ENCODE assay signal across 8 cellular contexts in the genomic region with DNA sequence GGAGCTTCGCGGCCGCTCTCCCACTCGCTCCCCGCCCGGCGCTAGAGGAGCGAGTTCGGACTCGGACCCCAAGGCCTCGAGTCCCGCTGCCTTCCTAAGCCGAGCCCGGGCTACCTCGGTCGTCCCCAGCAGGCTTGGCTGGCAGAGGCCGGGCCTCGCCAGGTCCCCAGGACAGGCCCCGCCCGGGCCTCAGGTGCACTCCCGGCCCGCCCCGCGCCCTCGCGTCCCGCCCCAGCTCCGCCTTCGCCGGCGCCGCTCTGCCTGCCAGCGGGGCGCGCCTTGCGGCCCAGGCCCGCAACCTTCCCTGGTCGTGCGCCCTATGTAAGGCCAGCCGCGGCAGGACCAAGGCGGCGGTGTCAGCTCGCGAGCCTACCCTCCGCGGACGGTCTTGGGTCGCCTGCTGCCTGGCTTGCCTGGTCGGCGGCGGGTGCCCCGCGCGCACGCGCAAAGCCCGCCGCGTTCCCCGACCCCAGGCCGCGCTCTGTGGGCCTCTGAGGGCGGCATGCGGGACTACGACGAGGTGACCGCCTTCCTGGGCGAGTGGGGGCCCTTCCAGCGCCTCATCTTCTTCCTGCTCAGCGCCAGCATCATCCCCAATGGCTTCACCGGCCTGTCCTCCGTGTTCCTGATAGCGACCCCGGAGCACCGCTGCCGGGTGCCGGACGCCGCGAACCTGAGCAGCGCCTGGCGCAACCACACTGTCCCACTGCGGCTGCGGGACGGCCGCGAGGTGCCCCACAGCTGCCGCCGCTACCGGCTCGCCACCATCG. TPM values are rescaled to one million over a fixed set of nuclear protein-coding genes. Genes with fewer than 3 reads are reported as not detected.
DNase-seq lines count a peak whose midpoint lies in the region; ATAC-seq and TF ChIP-seq lines count a peak whose summit lies in the region.

Gene SLC22A5 (plus strand): TSS at position 240 of the 770 bp plus-strand sequence. CDS start 263 bp downstream, at position 503.

- no peaks in the 10 kb centered on the region for H3K36me3 ChIP-seq in tibial nerve

- peak within 1 kb of the TSS; percentile 77 for H3K4me3 Mint-ChIP-seq in activated naive CD4-positive, alpha-beta T cell treated with anti-CD3 and anti-CD28 coated beads for 36 hours
- H3K4me3 Mint-ChIP-seq in glutamatergic neuron (ENCODE audit: unreplicated experiment) (peak within 1 kb of the TSS; percentile 80), osteocyte (ENCODE audit: unreplicated experiment) (peak within 1 kb of the TSS; percentile 76)

- peak within 1 kb of the TSS; percentile 78 to 91 (median 88) for H3K27ac ChIP-seq in tibial nerve

- H3K27ac Mint-ChIP-seq in activated naive CD4-positive, alpha-beta T cell treated with anti-CD3 and anti-CD28 coated beads for 36 hours: peak within 1 kb of the TSS; percentile 68
- H3K27ac Mint-ChIP-seq in glutamatergic neuron (ENCODE audit: unreplicated experiment) (no peak within 1 kb of the TSS), osteocyte (ENCODE audit: unreplicated experiment) (peak within 1 kb of the TSS; percentile 81)

- H3K9me3 Mint-ChIP-seq in activated naive CD4-positive, alpha-beta T cell treated with anti-CD3 and anti-CD28 coated beads for 36 hours: no peaks in the 10 kb centered on the region
- H3K9me3 Mint-ChIP-seq in glutamatergic neuron (ENCODE audit: unreplicated experiment) (peaks cover 5% of the 10 kb centered on the region), osteocyte (ENCODE audit: unreplicated experiment) (no peaks in the 10 kb centered on the region)

- DNase-seq in DMS 273 treated with DMSO at 0.1 percent for 48 hours (lab: John Stamatoyannopoulos, UW): peak; percentile 42
- DNase-seq in HT-29 (ENCODE audit: low spot score): peak; percentile 83
- peak; percentile 72 for DNase-seq in activated naive CD4-positive, alpha-beta T cell treated with anti-CD3 and anti-CD28 coated beads for 36 hours
- peak; percentile 75 for DNase-seq in glutamatergic neuron
- DNase-seq in osteocyte (ENCODE audit: extremely low spot score, unreplicated experiment): peak; percentile 91
- peak in 1 of 2 donors; percentile 46 for DNase-seq in tibial nerve (ENCODE audit: low spot score in 2 of 2)

- no peak for TF ChIP-seq CTCF in glutamatergic neuron (IDR thresholded peaks at IDR 0.05; ENCODE audit: partially characterized antibody, unreplicated experiment)
- TF ChIP-seq CTCF in osteocyte (IDR thresholded peaks at IDR 0.05): no peak
- TF ChIP-seq CTCF in tibial nerve (IDR thresholded peaks at IDR 0.05): peak in 1 of 5 experiments; percentile 33

- peak in 1 of 2 donors; percentile 47 for TF ChIP-seq EP300 in tibial nerve (IDR thresholded peaks at IDR 0.05)

- H3K4me1 Mint-ChIP-seq in activated naive CD4-positive, alpha-beta T cell treated with anti-CD3 and anti-CD28 coated beads for 36 hours (ENCODE audit: low read depth): peaks cover 22% of the 10 kb centered on the region
- peaks cover 2% of the 10 kb centered on the region for H3K4me1 Mint-ChIP-seq in glutamatergic neuron (ENCODE audit: low read depth, unreplicated experiment)
- H3K4me1 Mint-ChIP-seq in osteocyte (ENCODE audit: unreplicated experiment): peaks cover 27% of the 10 kb centered on the region

- intact Hi-C loops in activated naive CD4-positive, alpha-beta T cell treated with anti-CD3 and anti-CD28 coated beads for 36 hours (cut with micrococcal nuclease): loop anchor here (1.0 to 5.0 kb wide), 4 partner anchors 74 to 307 kb away; partner anchors contain the start of gene IL3

- no peaks in the 10 kb centered on the region for H3K27me3 Mint-ChIP-seq in activated naive CD4-positive, alpha-beta T cell treated with anti-CD3 and anti-CD28 coated beads for 36 hours (ENCODE audit: low read depth)
- H3K27me3 Mint-ChIP-seq in glutamatergic neuron (ENCODE audit: unreplicated experiment) (peaks cover 10% of the 10 kb centered on the region), osteocyte (ENCODE audit: unreplicated experiment) (no peaks in the 10 kb centered on the region)

- no peaks in the 10 kb centered on the region for H3K36me3 Mint-ChIP-seq in activated naive CD4-positive, alpha-beta T cell treated with anti-CD3 and anti-CD28 coated beads for 36 hours (ENCODE audit: low read depth)
- H3K36me3 Mint-ChIP-seq in glutamatergic neuron (ENCODE audit: unreplicated experiment) (peaks cover 4% of the 10 kb centered on the region), osteocyte (ENCODE audit: unreplicated experiment) (no peaks in the 10 kb centered on the region)

- 0% methylated on average over 25 to 39 of the region's 93 CpGs for WGBS in tibial nerve, 2 donors

- peak; percentile 88 for ATAC-seq in GM21360 (IDR thresholded peaks at IDR 0.05; ENCODE audit: unreplicated experiment)

- CTCF ChIA-PET in activated naive CD4-positive, alpha-beta T cell treated with anti-CD3 and anti-CD28 coated beads for 36 hours (lab: Charles Lee): interaction anchor here (0.6 to 2.9 kb wide), 8 partner anchors 17 to 132 kb away, joined by 3 to 14 read pairs (median 8); partner anchors contain the start of gene SLC22A4

- peak within 1 kb of the TSS; percentile 77 to 88 (median 84) for H3K4me3 ChIP-seq in tibial nerve

- peaks cover 0 to 48% (median 9%) of the 10 kb centered on the region in 4 donors for H3K4me1 ChIP-seq in tibial nerve

- peak; percentile 40; the same call in 1 of the 2 replicates for TF ChIP-seq POLR2A in Raji (IDR thresholded peaks at IDR 0.05; ENCODE audit: insufficient read depth, low read depth, low read length)
- TF ChIP-seq POLR2A in tibial nerve (IDR thresholded peaks at IDR 0.05): peak in 1 of 2 donors; percentile 52

- no peaks in the 10 kb centered on the region for H3K27me3 ChIP-seq in tibial nerve

- no peaks in the 10 kb centered on the region for H3K9me3 ChIP-seq in tibial nerve

RNA-seq across cellular contexts. Expression of gene SLC22A5, which starts in this region (rescaled TPM):
- 6.6 and 11.9 TPM in 2 replicates for total RNA-seq in HT-29 (2014; rRNA removed; shearing (Covaris generic))
- total RNA-seq in activated naive CD4-positive, alpha-beta T cell treated with anti-CD3 and anti-CD28 coated beads for 36 hours: 1 to 10 TPM; 3.1 to 3.6 TPM
- total RNA-seq in glutamatergic neuron (ENCODE audit: unreplicated experiment): 0.81 TPM
- total RNA-seq in osteocyte: 6.7 and 9.1 TPM in 2 replicates
- total RNA-seq in tibial nerve: 10 to 100 TPM; 11.3 to 19.0 (median 16.3) TPM

Comparison
In these comparisons a context has a peak if more than half of its experiments do, and no peak if none do; other contexts are left out.
1. Peak in DNase-seq in glutamatergic neuron; RNA of the gene not detected or under 1 TPM.